14 cellular contexts compared by ENCODE assay signal in genomic region chr17:82452162-82452561, GRCh38. TPM values are rescaled to one million over a fixed set of nuclear protein-coding genes. Genes with fewer than 3 reads are reported as not detected.
DNase-seq lines count a peak whose midpoint lies in the region; ATAC-seq, FAIRE-seq and TF ChIP-seq lines count a peak whose summit lies in the region.
"Had no signal": no experiment of that assay in that cellular context is flagged by ENCODE, and none has a peak within 500 bp of the region (broad histone marks: within the 10 kb centered on the region; RNA-seq: fewer than 3 reads in every experiment).

No MANE protein-coding gene starts in this region.

- H3K9me3 ChIP-seq in psoas muscle (no peaks in the 10 kb centered on the region), HepG2 (ENCODE audit: low read length) (no peaks in the 10 kb centered on the region)

- no peak overlapping the region for H3K4me2 ChIP-seq in HepG2 (ENCODE audit: low read depth, low read length)

- no peak for TF ChIP-seq POLR2A in HepG2 (IDR thresholded peaks at IDR 0.05; ENCODE audit: insufficient read depth in 1 of 2, low read depth in 2 of 2, low read length in 2 of 2)

- 92 to 95% (median 94%) methylated on average over 3 of the region's 3 CpGs for WGBS in psoas muscle, 3 donors
- WGBS in HepG2 (ENCODE audit: low lambda C conversion rate): 96% methylated on average over 3 of the region's 3 CpGs

- H3K36me3 Mint-ChIP-seq in activated CD8-positive, alpha-beta memory T cell treated with anti-CD3 and anti-CD28 coated beads, Interleukin-2, amount 10 ng/mL, durations not matched to agents 7 days and 5 days: peaks cover 40% of the 10 kb centered on the region
- H3K36me3 Mint-ChIP-seq in WTC11: peaks cover 19% of the 10 kb centered on the region
- H3K36me3 Mint-ChIP-seq in dendritic cell treated with granulocyte-macrophage colony-stimulating factor and Interleukin-4, amounts not matched to agents 40 ng/mL and 50 ng/mL, for 4 days (ENCODE audit: low read depth): peaks cover 30% of the 10 kb centered on the region

- FAIRE-seq in HepG2 (lab: Jason Lieb, UNC): no peak

- TF ChIP-seq RAD21 in HepG2 (CRISPR knock-in tag; IDR thresholded peaks at IDR 0.05): no peak

- POLR2A ChIA-PET in WTC11 (lab: Charles Lee): no interaction called here
- POLR2A ChIA-PET in HepG2 (lab: Yijun Ruan, JAX): no interaction called here

- H3K4me3 ChIP-seq in psoas muscle: no peak overlapping the region
- H3K4me3 ChIP-seq in HepG2 (replicated peaks in 1 of 3; ENCODE audit: insufficient read depth in 1 of 3, low read depth in 2 of 3, low read length in 3 of 3): no peak overlapping the region
- H3K4me3 ChIP-seq: SJSA1 had no signal

- H3K4me1 ChIP-seq in psoas muscle (peaks cover 7% of the 10 kb centered on the region), HepG2 (ENCODE audit: insufficient read depth, low read length) (peaks cover 49% of the 10 kb centered on the region)

- no peak for TF ChIP-seq CTCF in WTC11 (IDR thresholded peaks at IDR 0.05)
- TF ChIP-seq CTCF in psoas muscle (IDR thresholded peaks at IDR 0.05): no peak
- TF ChIP-seq CTCF in HepG2 (CRISPR knock-in tag; IDR thresholded peaks at IDR 0.05): no peak

- no peak for TF ChIP-seq EP300 in HepG2 (IDR thresholded peaks at IDR 0.05; ENCODE audit: low read depth in 2 of 2, low read length in 2 of 2)
- no peak for TF ChIP-seq EP300 in HepG2 (CRISPR knock-in tag; IDR thresholded peaks at IDR 0.05; ENCODE audit: borderline replicate concordance)

- no peaks in the 10 kb centered on the region for H4K20me1 ChIP-seq in HepG2 (ENCODE audit: insufficient read depth, low read length)

- H3K36me3 ChIP-seq in psoas muscle (ENCODE audit: insufficient read depth in 1 of 2, low read depth in 1 of 2) (peaks cover 0 to 4% of the 10 kb centered on the region in 2 donors), HepG2 (replicated peaks in 1 of 2; ENCODE audit: control insufficient read depth in 1 of 2, insufficient read depth in 2 of 2, low read length in 2 of 2) (no peaks in the 10 kb centered on the region)

- H3K27ac ChIP-seq in psoas muscle (peak overlapping the region; percentile 84), HepG2 (ENCODE audit: extremely low read length, insufficient read depth, low read length) (no peak overlapping the region)
- H3K27ac ChIP-seq: SJSA1 had no signal

- CTCF ChIA-PET in activated CD8-positive, alpha-beta memory T cell treated with anti-CD3 and anti-CD28 coated beads, Interleukin-2, amount 10 ng/mL, durations not matched to agents 7 days and 5 days (lab: Charles Lee): no interaction called here
- CTCF ChIA-PET in WTC11 (lab: Charles Lee) (no interaction called here), HepG2 (lab: Yijun Ruan, JAX; ENCODE audit: low intra/inter-chr PET ratio, low total read pairs) (no interaction called here)

- peaks cover 44% of the 10 kb centered on the region for H3K4me1 Mint-ChIP-seq in activated CD8-positive, alpha-beta memory T cell treated with anti-CD3 and anti-CD28 coated beads, Interleukin-2, amount 10 ng/mL, durations not matched to agents 7 days and 5 days
- H3K4me1 Mint-ChIP-seq in WTC11: peaks cover 17% of the 10 kb centered on the region
- peaks cover 36% of the 10 kb centered on the region for H3K4me1 Mint-ChIP-seq in dendritic cell treated with granulocyte-macrophage colony-stimulating factor and Interleukin-4, amounts not matched to agents 40 ng/mL and 50 ng/mL, for 4 days (ENCODE audit: low read depth)

- DNase-seq in activated CD8-positive, alpha-beta memory T cell treated with anti-CD3 and anti-CD28 coated beads, Interleukin-2, amount 10 ng/mL, durations not matched to agents 7 days and 5 days: no peak
- DNase-seq in activated CD8-positive, alpha-beta memory T cell treated with anti-CD3 and anti-CD28 coated beads, Interleukin-2, amount 50 U/mL, for 48 hours: no peak
- DNase-seq in WTC11 (ENCODE audit: low spot score) (no peak), psoas muscle (no peak), HepG2 (ENCODE audit: low spot score) (no peak), NCI-H2227 (lab: John Stamatoyannopoulos, UW; ENCODE audit: unreplicated experiment) (no peak), posterior vena cava (ENCODE audit: low spot score) (no peak)
- DNase-seq: EL; IMR-90; NCI-H2029; NCI-H524 treated with DMSO at 0.1 percent for 48 hours; stimulated activated naive CD4-positive, alpha-beta T cell had no signal

- H3K27me3 ChIP-seq in psoas muscle (ENCODE audit: insufficient read depth in 3 of 3, low read length in 2 of 3) (no peaks in the 10 kb centered on the region), HepG2 (ENCODE audit: control insufficient read depth in 1 of 2, insufficient read depth in 2 of 2, low read length in 2 of 2) (no peaks in the 10 kb centered on the region)
- H3K27me3 ChIP-seq: SJSA1 had no signal

- in situ Hi-C loops in HepG2 (cut with HindIII; ENCODE audit: extremely low pct_ligation_motif_present, low pct_unique_long_range_greater_than_20kb): no loop called here

- no TSS peak for BruUV-seq in HepG2 (replicated peaks; lab: Mats Ljungman, UMichigan)

- peaks cover 13% of the 10 kb centered on the region for H3K79me2 ChIP-seq in HepG2 (ENCODE audit: insufficient read depth, low read length)

- no peaks in the 10 kb centered on the region for H3K27me3 Mint-ChIP-seq in activated CD8-positive, alpha-beta memory T cell treated with anti-CD3 and anti-CD28 coated beads, Interleukin-2, amount 10 ng/mL, durations not matched to agents 7 days and 5 days
- H3K27me3 Mint-ChIP-seq in WTC11 (ENCODE audit: low read depth): peaks cover 20% of the 10 kb centered on the region
- no peaks in the 10 kb centered on the region for H3K27me3 Mint-ChIP-seq in dendritic cell treated with granulocyte-macrophage colony-stimulating factor and Interleukin-4, amounts not matched to agents 40 ng/mL and 50 ng/mL, for 4 days

- H3K27ac Mint-ChIP-seq in activated CD8-positive, alpha-beta memory T cell treated with anti-CD3 and anti-CD28 coated beads, Interleukin-2, amount 10 ng/mL, durations not matched to agents 7 days and 5 days: peak overlapping the region; percentile 95
- H3K27ac Mint-ChIP-seq in WTC11: no peak overlapping the region
- H3K27ac Mint-ChIP-seq in dendritic cell treated with granulocyte-macrophage colony-stimulating factor and Interleukin-4, amounts not matched to agents 40 ng/mL and 50 ng/mL, for 4 days: peak overlapping the region; percentile 94

- peak overlapping the region; percentile 21 for H3K4me3 Mint-ChIP-seq in activated CD8-positive, alpha-beta memory T cell treated with anti-CD3 and anti-CD28 coated beads, Interleukin-2, amount 10 ng/mL, durations not matched to agents 7 days and 5 days
- H3K4me3 Mint-ChIP-seq in WTC11: peak overlapping the region; percentile 33
- H3K4me3 Mint-ChIP-seq in dendritic cell treated with granulocyte-macrophage colony-stimulating factor and Interleukin-4, amounts not matched to agents 40 ng/mL and 50 ng/mL, for 4 days: no peak overlapping the region

- no peaks in the 10 kb centered on the region for H3K9me3 Mint-ChIP-seq in activated CD8-positive, alpha-beta memory T cell treated with anti-CD3 and anti-CD28 coated beads, Interleukin-2, amount 10 ng/mL, durations not matched to agents 7 days and 5 days (ENCODE audit: low read depth)
- peaks cover 37% of the 10 kb centered on the region for H3K9me3 Mint-ChIP-seq in WTC11
- H3K9me3 Mint-ChIP-seq in dendritic cell treated with granulocyte-macrophage colony-stimulating factor and Interleukin-4, amounts not matched to agents 40 ng/mL and 50 ng/mL, for 4 days: no peaks in the 10 kb centered on the region

- intact Hi-C loops in dendritic cell treated with granulocyte-macrophage colony-stimulating factor and Interleukin-4, amounts not matched to agents 40 ng/mL and 50 ng/mL, for 4 days (cut with micrococcal nuclease): loop anchor here (5.0 kb wide), 1 partner anchor 35 kb away; the partner anchor contains the start of genes HEXD and OGFOD3
- intact Hi-C loops in psoas muscle (cut with DNase I) (no loop called here), HepG2 (cut with micrococcal nuclease; ENCODE audit: unreplicated experiment) (no loop called here), posterior vena cava (cut with DNase I) (no loop called here)

- ATAC-seq in activated CD8-positive, alpha-beta memory T cell treated with anti-CD3 and anti-CD28 coated beads, Interleukin-2, amount 10 ng/mL, durations not matched to agents 7 days and 5 days: no peak
- ATAC-seq in WTC11 (no peak), psoas muscle (no peak), HepG2 (no peak)

- no peak overlapping the region for H2AFZ ChIP-seq in HepG2 (ENCODE audit: low read length)

- H3K9ac ChIP-seq in HepG2 (ENCODE audit: insufficient read depth, low read depth, low read length): no peak overlapping the region

RNA-seq across cellular contexts. Expression of gene CYBC1, which starts 1.6 kb away (rescaled TPM):
- total RNA-seq in activated CD8-positive, alpha-beta memory T cell treated with anti-CD3 and anti-CD28 coated beads, Interleukin-2, amount 10 ng/mL, durations not matched to agents 7 days and 5 days: 100 to 1,000 TPM; 269 to 378 TPM
- total RNA-seq in WTC11 (2021) (61.5 to 71.7 TPM (median 65.5 TPM) in 3 replicates), psoas muscle (10 to 100 TPM; 14.5 to 21.4 (median 17.4) TPM), HepG2 (2016; rRNA removed; fragmentation: Illumina TruSeq; extraction: Trizol) (27.1 and 43.4 TPM in 2 replicates), posterior vena cava (10 to 100 TPM; 55.5 to 77.9 TPM)
- polyA plus RNA-seq in psoas muscle (10 to 100 TPM; 14.4 to 31.6 (median 24.8) TPM), HepG2 (2011; rRNA removed) (44.1 and 56.8 TPM in 2 replicates)
- 72.9 and 78.4 TPM in 2 replicates for total RNA-seq in HepG2 (2016; cell fraction: cytosol; rRNA removed; fragmentation: Illumina TruSeq; extraction: Trizol; ENCODE audit: low read depth)
- 23.7 and 43.2 TPM in 2 replicates for total RNA-seq in HepG2 (2016; cell fraction: insoluble cytoplasmic fraction; rRNA removed; fragmentation: Illumina TruSeq; extraction: Trizol)
- 74.7 and 83.2 TPM in 2 replicates for total RNA-seq in HepG2 (2016; cell fraction: membrane; rRNA removed; fragmentation: Illumina TruSeq; extraction: Trizol)
- 38.5 and 40.4 TPM in 2 replicates for total RNA-seq in HepG2 (2016; cell fraction: nucleus; rRNA removed; fragmentation: Illumina TruSeq; extraction: Trizol)
- 43.1 and 61.0 TPM in 2 replicates for polyA plus RNA-seq in HepG2 (2011; cell fraction: cytosol; rRNA removed)
- polyA plus RNA-seq in HepG2 (2011; cell fraction: nucleus; rRNA removed): 170 and 187 TPM in 2 replicates
- 22.9 and 33.5 TPM in 2 replicates for polyA plus RNA-seq in HepG2 (2012)
- 7.9 and 8.6 TPM in 2 replicates for polyA plus RNA-seq in HepG2 (2016; cell fraction: cytosol; fragmentation: Illumina TruSeq; extraction: Trizol; ENCODE audit: low read depth)
- polyA plus RNA-seq in HepG2 (2016; cell fraction: insoluble cytoplasmic fraction; fragmentation: Illumina TruSeq; extraction: Trizol; ENCODE audit: low read depth): 17.6 and 23.7 TPM in 2 replicates
- 13.1 and 13.7 TPM in 2 replicates for polyA plus RNA-seq in HepG2 (2016; cell fraction: membrane; fragmentation: Illumina TruSeq; extraction: Trizol; ENCODE audit: low read depth)
- 99.7 and 100 TPM in 2 replicates for polyA plus RNA-seq in HepG2 (2016; cell fraction: nucleus; fragmentation: Illumina TruSeq; extraction: Trizol; ENCODE audit: insufficient read depth, low read depth)
- 44.8 and 70.0 TPM in 2 replicates for polyA minus RNA-seq in HepG2 (2011; rRNA and poly(A)+ RNA removed; ENCODE audit: low replicate concordance)
- polyA minus RNA-seq in HepG2 (2011; cell fraction: cytosol; rRNA and poly(A)+ RNA removed): 34.6 and 36.4 TPM in 2 replicates
- 46.0 and 49.1 TPM in 2 replicates for polyA minus RNA-seq in HepG2 (2011; cell fraction: nucleus; rRNA and poly(A)+ RNA removed)

RNA-seq across cellular contexts. Expression of gene NARF, which starts 6.4 kb away (rescaled TPM):
- 100 to 1,000 TPM; 114 TPM for total RNA-seq in activated CD8-positive, alpha-beta memory T cell treated with anti-CD3 and anti-CD28 coated beads, Interleukin-2, amount 10 ng/mL, durations not matched to agents 7 days and 5 days
- total RNA-seq in WTC11 (2021) (96.7 to 125 TPM (median 117 TPM) in 3 replicates), psoas muscle (10 to 100 TPM; 32.8 to 56.1 (median 46.0) TPM), HepG2 (2016; rRNA removed; fragmentation: Illumina TruSeq; extraction: Trizol) (61.1 and 69.8 TPM in 2 replicates), posterior vena cava (10 to 100 TPM; 34.2 to 37.1 TPM)
- polyA plus RNA-seq in psoas muscle (100 to 1,000 TPM in 1 of 3 donors, 10 to 100 TPM in 2; 37.0 to 129 (median 39.2) TPM), HepG2 (2011; rRNA removed) (137 and 144 TPM in 2 replicates)
- 34.2 and 37.8 TPM in 2 replicates for total RNA-seq in HepG2 (2016; cell fraction: cytosol; rRNA removed; fragmentation: Illumina TruSeq; extraction: Trizol; ENCODE audit: low read depth)
- total RNA-seq in HepG2 (2016; cell fraction: insoluble cytoplasmic fraction; rRNA removed; fragmentation: Illumina TruSeq; extraction: Trizol): 63.6 and 70.0 TPM in 2 replicates
- total RNA-seq in HepG2 (2016; cell fraction: membrane; rRNA removed; fragmentation: Illumina TruSeq; extraction: Trizol): 62.0 and 64.0 TPM in 2 replicates
- total RNA-seq in HepG2 (2016; cell fraction: nucleus; rRNA removed; fragmentation: Illumina TruSeq; extraction: Trizol): 32.3 and 41.4 TPM in 2 replicates
- 155 and 177 TPM in 2 replicates for polyA plus RNA-seq in HepG2 (2011; cell fraction: cytosol; rRNA removed)
- 165 and 174 TPM in 2 replicates for polyA plus RNA-seq in HepG2 (2011; cell fraction: nucleus; rRNA removed)
- 79.6 and 111 TPM in 2 replicates for polyA plus RNA-seq in HepG2 (2012)
- 46.7 and 48.3 TPM in 2 replicates for polyA plus RNA-seq in HepG2 (2016; cell fraction: cytosol; fragmentation: Illumina TruSeq; extraction: Trizol; ENCODE audit: low read depth)
- 78.0 and 81.9 TPM in 2 replicates for polyA plus RNA-seq in HepG2 (2016; cell fraction: insoluble cytoplasmic fraction; fragmentation: Illumina TruSeq; extraction: Trizol; ENCODE audit: low read depth)
- polyA plus RNA-seq in HepG2 (2016; cell fraction: membrane; fragmentation: Illumina TruSeq; extraction: Trizol; ENCODE audit: low read depth): 47.5 and 59.5 TPM in 2 replicates
- polyA plus RNA-seq in HepG2 (2016; cell fraction: nucleus; fragmentation: Illumina TruSeq; extraction: Trizol; ENCODE audit: insufficient read depth, low read depth): 89.0 and 97.4 TPM in 2 replicates
- 42.5 and 59.2 TPM in 2 replicates for polyA minus RNA-seq in HepG2 (2011; rRNA and poly(A)+ RNA removed; ENCODE audit: low replicate concordance)
- polyA minus RNA-seq in HepG2 (2011; cell fraction: cytosol; rRNA and poly(A)+ RNA removed): 31.3 and 38.9 TPM in 2 replicates
- polyA minus RNA-seq in HepG2 (2011; cell fraction: nucleus; rRNA and poly(A)+ RNA removed): 31.5 and 44.4 TPM in 2 replicates

RNA-seq across cellular contexts. Expression of gene OGFOD3, which starts 33.8 kb away (rescaled TPM):
- 10 to 100 TPM; 27.1 to 30.5 TPM for total RNA-seq in activated CD8-positive, alpha-beta memory T cell treated with anti-CD3 and anti-CD28 coated beads, Interleukin-2, amount 10 ng/mL, durations not matched to agents 7 days and 5 days
- total RNA-seq in WTC11 (2021): 20.4 to 24.0 TPM (median 22.5 TPM) in 3 replicates
- 10 to 100 TPM; 21.2 to 29.3 (median 27.1) TPM for total RNA-seq in psoas muscle
- 10 to 100 TPM; 15.5 to 30.4 (median 24.5) TPM for polyA plus RNA-seq in psoas muscle
- total RNA-seq in HepG2 (2016; rRNA removed; fragmentation: Illumina TruSeq; extraction: Trizol): 19.3 and 42.1 TPM in 2 replicates
- total RNA-seq in HepG2 (2016; cell fraction: cytosol; rRNA removed; fragmentation: Illumina TruSeq; extraction: Trizol; ENCODE audit: low read depth): 44.1 and 48.5 TPM in 2 replicates
- 18.4 and 43.0 TPM in 2 replicates for total RNA-seq in HepG2 (2016; cell fraction: insoluble cytoplasmic fraction; rRNA removed; fragmentation: Illumina TruSeq; extraction: Trizol)
- 47.3 and 50.8 TPM in 2 replicates for total RNA-seq in HepG2 (2016; cell fraction: membrane; rRNA removed; fragmentation: Illumina TruSeq; extraction: Trizol)
- total RNA-seq in HepG2 (2016; cell fraction: nucleus; rRNA removed; fragmentation: Illumina TruSeq; extraction: Trizol): 29.1 and 32.9 TPM in 2 replicates
- polyA plus RNA-seq in HepG2 (2011; rRNA removed): 40.0 and 48.0 TPM in 2 replicates
- polyA plus RNA-seq in HepG2 (2011; cell fraction: cytosol; rRNA removed): 45.1 and 55.2 TPM in 2 replicates
- polyA plus RNA-seq in HepG2 (2011; cell fraction: nucleus; rRNA removed): 42.8 and 53.8 TPM in 2 replicates
- 30.1 and 30.6 TPM in 2 replicates for polyA plus RNA-seq in HepG2 (2012)
- 22.8 and 30.9 TPM in 2 replicates for polyA plus RNA-seq in HepG2 (2016; cell fraction: cytosol; fragmentation: Illumina TruSeq; extraction: Trizol; ENCODE audit: low read depth)
- 20.3 and 20.6 TPM in 2 replicates for polyA plus RNA-seq in HepG2 (2016; cell fraction: insoluble cytoplasmic fraction; fragmentation: Illumina TruSeq; extraction: Trizol; ENCODE audit: low read depth)
- 24.3 and 28.8 TPM in 2 replicates for polyA plus RNA-seq in HepG2 (2016; cell fraction: membrane; fragmentation: Illumina TruSeq; extraction: Trizol; ENCODE audit: low read depth)
- 57.8 and 59.9 TPM in 2 replicates for polyA plus RNA-seq in HepG2 (2016; cell fraction: nucleus; fragmentation: Illumina TruSeq; extraction: Trizol; ENCODE audit: insufficient read depth, low read depth)
- polyA minus RNA-seq in HepG2 (2011; rRNA and poly(A)+ RNA removed; ENCODE audit: low replicate concordance): 17.2 and 64.0 TPM in 2 replicates
- 31.0 and 31.1 TPM in 2 replicates for polyA minus RNA-seq in HepG2 (2011; cell fraction: cytosol; rRNA and poly(A)+ RNA removed)
- polyA minus RNA-seq in HepG2 (2011; cell fraction: nucleus; rRNA and poly(A)+ RNA removed): 16.2 and 18.9 TPM in 2 replicates
- 10 to 100 TPM; 21.0 to 26.8 TPM for total RNA-seq in posterior vena cava

RNA-seq across cellular contexts. Expression of gene HEXD, which starts 34.0 kb away (rescaled TPM):
- 10 to 100 TPM; 50.5 to 72.5 TPM for total RNA-seq in activated CD8-positive, alpha-beta memory T cell treated with anti-CD3 and anti-CD28 coated beads, Interleukin-2, amount 10 ng/mL, durations not matched to agents 7 days and 5 days
- total RNA-seq in WTC11 (2021) (36.0 to 40.0 TPM (median 37.1 TPM) in 3 replicates), psoas muscle (10 to 100 TPM; 17.4 to 27.4 (median 23.7) TPM), HepG2 (2016; rRNA removed; fragmentation: Illumina TruSeq; extraction: Trizol) (12.4 and 22.3 TPM in 2 replicates), posterior vena cava (10 to 100 TPM; 10.0 to 16.4 TPM)
- polyA plus RNA-seq in psoas muscle (10 to 100 TPM; 19.5 to 29.8 (median 20.9) TPM), HepG2 (2011; rRNA removed) (41.8 and 63.2 TPM in 2 replicates)
- 6.5 and 7.4 TPM in 2 replicates for total RNA-seq in HepG2 (2016; cell fraction: cytosol; rRNA removed; fragmentation: Illumina TruSeq; extraction: Trizol; ENCODE audit: low read depth)
- total RNA-seq in HepG2 (2016; cell fraction: insoluble cytoplasmic fraction; rRNA removed; fragmentation: Illumina TruSeq; extraction: Trizol): 9.5 and 21.5 TPM in 2 replicates
- total RNA-seq in HepG2 (2016; cell fraction: membrane; rRNA removed; fragmentation: Illumina TruSeq; extraction: Trizol): 8.1 and 9.0 TPM in 2 replicates
- 22.1 and 27.5 TPM in 2 replicates for total RNA-seq in HepG2 (2016; cell fraction: nucleus; rRNA removed; fragmentation: Illumina TruSeq; extraction: Trizol)
- polyA plus RNA-seq in HepG2 (2011; cell fraction: cytosol; rRNA removed): 20.9 and 28.4 TPM in 2 replicates
- polyA plus RNA-seq in HepG2 (2011; cell fraction: nucleus; rRNA removed): 726 and 860 TPM in 2 replicates
- polyA plus RNA-seq in HepG2 (2012): 33.2 and 40.0 TPM in 2 replicates
- 5.4 and 7.5 TPM in 2 replicates for polyA plus RNA-seq in HepG2 (2016; cell fraction: cytosol; fragmentation: Illumina TruSeq; extraction: Trizol; ENCODE audit: low read depth)
- 16.9 and 19.6 TPM in 2 replicates for polyA plus RNA-seq in HepG2 (2016; cell fraction: insoluble cytoplasmic fraction; fragmentation: Illumina TruSeq; extraction: Trizol; ENCODE audit: low read depth)
- 6.9 and 9.6 TPM in 2 replicates for polyA plus RNA-seq in HepG2 (2016; cell fraction: membrane; fragmentation: Illumina TruSeq; extraction: Trizol; ENCODE audit: low read depth)
- 83.7 and 89.3 TPM in 2 replicates for polyA plus RNA-seq in HepG2 (2016; cell fraction: nucleus; fragmentation: Illumina TruSeq; extraction: Trizol; ENCODE audit: insufficient read depth, low read depth)
- polyA minus RNA-seq in HepG2 (2011; rRNA and poly(A)+ RNA removed; ENCODE audit: low replicate concordance): 14.8 and 25.5 TPM in 2 replicates
- polyA minus RNA-seq in HepG2 (2011; cell fraction: cytosol; rRNA and poly(A)+ RNA removed): 12.8 and 13.5 TPM in 2 replicates
- 52.1 and 55.8 TPM in 2 replicates for polyA minus RNA-seq in HepG2 (2011; cell fraction: nucleus; rRNA and poly(A)+ RNA removed)
